ENCODE assay signal across 7 cellular contexts in genomic region chr14:49581209-49581960, GRCh38. TPM values are rescaled to one million over a fixed set of nuclear protein-coding genes. Genes with fewer than 3 reads are reported as not detected.
DNase-seq lines count a peak whose midpoint lies in the region; ATAC-seq and TF ChIP-seq lines count a peak whose summit lies in the region.
"Had no signal": no experiment of that assay in that cellular context is flagged by ENCODE, and none has a peak within 500 bp of the region (broad histone marks: within the 10 kb centered on the region; RNA-seq: fewer than 3 reads in every experiment).

No MANE protein-coding gene starts in this region.

- H3K36me3 Mint-ChIP-seq in natural killer cell: no peaks in the 10 kb centered on the region
- peaks cover 37% of the 10 kb centered on the region for H3K36me3 Mint-ChIP-seq in natural killer cell treated with Interleukin-12 subunit alpha and Interleukin-12 subunit beta and Interleukin-15 and Interleukin-18, amount 100 ng/mL, for 72 hours
- peaks cover 98% of the 10 kb centered on the region for H3K36me3 Mint-ChIP-seq in activated T-helper 17 cell treated with anti-CD3 and anti-CD28 coated beads, Interleukin-2, amount 50 U/mL, for 72 hours (ENCODE audit: low read depth)
- H3K36me3 Mint-ChIP-seq in stimulated activated memory B cell treated with anti-CD40 and anti-IgM and Interleukin-4, amounts not matched to agents 10 μg/mL and 1 μg/mL and 100 μg/mL, for 72 hours: peaks cover 72% of the 10 kb centered on the region

- no peaks in the 10 kb centered on the region for H3K27me3 Mint-ChIP-seq in natural killer cell (ENCODE audit: low read depth in 2 of 2)
- no peaks in the 10 kb centered on the region for H3K27me3 Mint-ChIP-seq in natural killer cell treated with Interleukin-12 subunit alpha and Interleukin-12 subunit beta and Interleukin-15 and Interleukin-18, amount 100 ng/mL, for 72 hours
- no peaks in the 10 kb centered on the region for H3K27me3 Mint-ChIP-seq in activated T-helper 17 cell treated with anti-CD3 and anti-CD28 coated beads, Interleukin-2, amount 50 U/mL, for 72 hours
- no peaks in the 10 kb centered on the region for H3K27me3 Mint-ChIP-seq in stimulated activated memory B cell treated with anti-CD40 and anti-IgM and Interleukin-4, amounts not matched to agents 10 μg/mL and 1 μg/mL and 100 μg/mL, for 72 hours

- no peaks in the 10 kb centered on the region for H3K9me3 Mint-ChIP-seq in natural killer cell
- no peaks in the 10 kb centered on the region for H3K9me3 Mint-ChIP-seq in natural killer cell treated with Interleukin-12 subunit alpha and Interleukin-12 subunit beta and Interleukin-15 and Interleukin-18, amount 100 ng/mL, for 72 hours
- no peaks in the 10 kb centered on the region for H3K9me3 Mint-ChIP-seq in activated T-helper 17 cell treated with anti-CD3 and anti-CD28 coated beads, Interleukin-2, amount 50 U/mL, for 72 hours
- no peaks in the 10 kb centered on the region for H3K9me3 Mint-ChIP-seq in stimulated activated memory B cell treated with anti-CD40 and anti-IgM and Interleukin-4, amounts not matched to agents 10 μg/mL and 1 μg/mL and 100 μg/mL, for 72 hours

- H3K4me1 Mint-ChIP-seq in natural killer cell: peaks cover 58 to 60% of the 10 kb centered on the region in 2 donors
- peaks cover 48 to 51% of the 10 kb centered on the region in 2 donors for H3K4me1 Mint-ChIP-seq in natural killer cell treated with Interleukin-12 subunit alpha and Interleukin-12 subunit beta and Interleukin-15 and Interleukin-18, amount 100 ng/mL, for 72 hours (ENCODE audit: low read depth in 2 of 2)
- peaks cover 48% of the 10 kb centered on the region for H3K4me1 Mint-ChIP-seq in activated T-helper 17 cell treated with anti-CD3 and anti-CD28 coated beads, Interleukin-2, amount 50 U/mL, for 72 hours
- peaks cover 47% of the 10 kb centered on the region for H3K4me1 Mint-ChIP-seq in stimulated activated memory B cell treated with anti-CD40 and anti-IgM and Interleukin-4, amounts not matched to agents 10 μg/mL and 1 μg/mL and 100 μg/mL, for 72 hours

- intact Hi-C loops in natural killer cell (cut with micrococcal nuclease): loop anchor here (10.0 kb wide), 1 partner anchor 783 kb away; no protein-coding TSS in a partner anchor

- peak overlapping the region; percentile 82 to 99 for H3K27ac Mint-ChIP-seq in natural killer cell
- H3K27ac Mint-ChIP-seq in natural killer cell treated with Interleukin-12 subunit alpha and Interleukin-12 subunit beta and Interleukin-15 and Interleukin-18, amount 100 ng/mL, for 72 hours: peak overlapping the region in 1 of 2 donors; percentile 57
- H3K27ac Mint-ChIP-seq in activated T-helper 17 cell treated with anti-CD3 and anti-CD28 coated beads, Interleukin-2, amount 50 U/mL, for 72 hours: peak overlapping the region; percentile 10
- H3K27ac Mint-ChIP-seq in stimulated activated memory B cell treated with anti-CD40 and anti-IgM and Interleukin-4, amounts not matched to agents 10 μg/mL and 1 μg/mL and 100 μg/mL, for 72 hours: no peak overlapping the region

- H3K4me3 Mint-ChIP-seq in natural killer cell: no peak overlapping the region
- no peak overlapping the region for H3K4me3 Mint-ChIP-seq in natural killer cell treated with Interleukin-12 subunit alpha and Interleukin-12 subunit beta and Interleukin-15 and Interleukin-18, amount 100 ng/mL, for 72 hours
- H3K4me3 Mint-ChIP-seq in activated T-helper 17 cell treated with anti-CD3 and anti-CD28 coated beads, Interleukin-2, amount 50 U/mL, for 72 hours: peak overlapping the region; percentile 95
- H3K4me3 Mint-ChIP-seq in stimulated activated memory B cell treated with anti-CD40 and anti-IgM and Interleukin-4, amounts not matched to agents 10 μg/mL and 1 μg/mL and 100 μg/mL, for 72 hours: peak overlapping the region; percentile 4

- no peak for ATAC-seq in natural killer cell
- no peak for ATAC-seq in natural killer cell treated with Interleukin-12 subunit alpha and Interleukin-12 subunit beta and Interleukin-15 and Interleukin-18, amount 100 ng/mL, for 72 hours
- no peak for ATAC-seq in activated T-helper 17 cell treated with anti-CD3 and anti-CD28 coated beads, Interleukin-2, amount 50 U/mL, for 72 hours (replicated peaks)
- no peak for ATAC-seq in stimulated activated memory B cell treated with anti-CD40 and anti-IgM and Interleukin-4, amounts not matched to agents 10 μg/mL and 1 μg/mL and 100 μg/mL, for 72 hours
- ATAC-seq in GM21526 (IDR thresholded peaks at IDR 0.05; ENCODE audit: low FRiP score, unreplicated experiment): no peak

- no peak for TF ChIP-seq CTCF in natural killer cell (IDR thresholded peaks at IDR 0.05)

- DNase-seq in natural killer cell (no peak), mesenteric fat pad (ENCODE audit: low spot score) (no peak)
- no peak for DNase-seq in natural killer cell treated with Interleukin-12 subunit alpha and Interleukin-12 subunit beta and Interleukin-15 and Interleukin-18, amount 100 ng/mL, for 72 hours (ENCODE audit: low spot score)
- DNase-seq: spleen had no signal

RNA-seq across cellular contexts. Expression of gene RPS29, which starts 4.8 kb away (rescaled TPM):
- total RNA-seq in natural killer cell (1,000 to 10,000 TPM; 1,124 to 1,711 (median 1,654) TPM), mesenteric fat pad (1,006 TPM)
- 1,000 to 10,000 TPM in 1 of 2 donors, 100 to 1,000 TPM in 1; 518 to 1,286 TPM for total RNA-seq in natural killer cell treated with Interleukin-12 subunit alpha and Interleukin-12 subunit beta and Interleukin-15 and Interleukin-18, amount 100 ng/mL, for 72 hours
- 1,000 to 10,000 TPM; 2,187 to 2,396 TPM for total RNA-seq in activated T-helper 17 cell treated with anti-CD3 and anti-CD28 coated beads, Interleukin-2, amount 50 U/mL, for 72 hours

RNA-seq across cellular contexts. Expression of gene LRR1, which starts 17.4 kb away (rescaled TPM):
- total RNA-seq in natural killer cell (10 to 100 TPM in 1 of 3 donors, 1 to 10 TPM in 2; 8.1 to 11.7 (median 8.7) TPM), mesenteric fat pad (12.0 TPM)
- total RNA-seq in natural killer cell treated with Interleukin-12 subunit alpha and Interleukin-12 subunit beta and Interleukin-15 and Interleukin-18, amount 100 ng/mL, for 72 hours: 10 to 100 TPM; 28.7 to 48.4 TPM
- 10 to 100 TPM; 29.6 to 62.2 TPM for total RNA-seq in activated T-helper 17 cell treated with anti-CD3 and anti-CD28 coated beads, Interleukin-2, amount 50 U/mL, for 72 hours

RNA-seq across cellular contexts. Expression of gene RPL36AL, which starts 39.0 kb away (rescaled TPM):
- 100 to 1,000 TPM; 126 to 166 (median 150) TPM for total RNA-seq in natural killer cell
- total RNA-seq in natural killer cell treated with Interleukin-12 subunit alpha and Interleukin-12 subunit beta and Interleukin-15 and Interleukin-18, amount 100 ng/mL, for 72 hours: 100 to 1,000 TPM; 186 to 188 TPM
- 100 to 1,000 TPM; 182 to 184 TPM for total RNA-seq in activated T-helper 17 cell treated with anti-CD3 and anti-CD28 coated beads, Interleukin-2, amount 50 U/mL, for 72 hours
- total RNA-seq in mesenteric fat pad: 138 TPM

RNA-seq across cellular contexts. Expression of gene MGAT2, which starts 39.2 kb away (rescaled TPM):
- total RNA-seq in natural killer cell: 10 to 100 TPM; 29.9 to 34.8 (median 33.8) TPM
- 10 to 100 TPM; 76.3 to 93.6 TPM for total RNA-seq in natural killer cell treated with Interleukin-12 subunit alpha and Interleukin-12 subunit beta and Interleukin-15 and Interleukin-18, amount 100 ng/mL, for 72 hours
- total RNA-seq in activated T-helper 17 cell treated with anti-CD3 and anti-CD28 coated beads, Interleukin-2, amount 50 U/mL, for 72 hours: 10 to 100 TPM; 44.6 to 49.3 TPM
- 36.5 TPM for total RNA-seq in mesenteric fat pad

RNA-seq across cellular contexts. Expression of gene DNAAF2, which starts 53.7 kb away (rescaled TPM):
- total RNA-seq in natural killer cell: 10 to 100 TPM; 10.5 to 16.2 (median 11.4) TPM
- total RNA-seq in natural killer cell treated with Interleukin-12 subunit alpha and Interleukin-12 subunit beta and Interleukin-15 and Interleukin-18, amount 100 ng/mL, for 72 hours: 10 to 100 TPM in 1 of 2 donors, 1 to 10 TPM in 1; 6.2 to 11.9 TPM
- 10 to 100 TPM in 1 of 2 donors, 1 to 10 TPM in 1; 9.3 to 11.6 TPM for total RNA-seq in activated T-helper 17 cell treated with anti-CD3 and anti-CD28 coated beads, Interleukin-2, amount 50 U/mL, for 72 hours
- 7.5 TPM for total RNA-seq in mesenteric fat pad

Comparison
In these comparisons a context has a peak if more than half of its experiments do, and no peak if none do; other contexts are left out.
1. H3K4me3 Mint-ChIP-seq: peak in activated T-helper 17 cell treated with anti-CD3 and anti-CD28 coated beads, Interleukin-2, amount 50 U/mL, for 72 hours (single experiment) and stimulated activated memory B cell treated with anti-CD40 and anti-IgM and Interleukin-4, amounts not matched to agents 10 μg/mL and 1 μg/mL and 100 μg/mL, for 72 hours (single experiment); none in natural killer cell (single experiment) and natural killer cell treated with Interleukin-12 subunit alpha and Interleukin-12 subunit beta and Interleukin-15 and Interleukin-18, amount 100 ng/mL, for 72 hours (single experiment).